In the genomic region with DNA sequence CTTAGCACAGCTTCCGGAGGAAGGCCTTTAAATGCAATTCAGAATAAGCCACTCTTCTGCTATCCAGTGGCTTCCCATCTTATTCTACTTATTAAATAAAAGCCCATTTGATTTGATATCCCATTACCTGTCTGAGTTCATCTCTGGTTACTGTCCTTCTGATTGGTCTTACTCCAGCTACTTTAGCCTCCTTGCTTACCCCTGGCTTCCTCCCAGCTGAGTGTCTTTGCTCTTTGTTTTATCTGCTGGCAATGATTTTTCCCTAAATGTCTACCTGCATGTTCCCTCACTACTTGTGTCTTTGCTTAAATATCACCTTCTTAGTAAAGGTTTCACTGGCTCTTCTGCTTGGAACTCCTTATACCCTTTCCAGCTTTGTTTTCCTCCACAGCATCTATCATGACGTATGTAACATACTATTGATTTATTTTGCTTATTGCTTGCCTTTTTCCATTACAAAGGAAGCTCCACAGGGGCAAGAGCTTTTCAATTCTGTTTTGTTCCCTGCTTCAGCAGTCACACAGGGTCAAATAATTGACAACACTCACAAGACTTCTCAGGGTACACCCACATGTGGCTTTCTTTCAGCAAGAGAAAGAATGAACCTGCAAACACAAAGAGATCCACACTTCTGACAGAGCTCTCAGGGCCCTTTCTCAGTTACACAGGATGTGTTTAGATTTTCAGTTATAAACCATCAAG, we compare ENCODE assay signal across 19 cellular contexts.
DNase-seq lines count a peak whose midpoint lies in the region; ATAC-seq lines count a peak whose summit lies in the region.
"Had no signal": no experiment of that assay in that cellular context is flagged by ENCODE, and none has a peak within 500 bp of the region (broad histone marks: within the 10 kb centered on the region; RNA-seq: fewer than 3 reads in every experiment).

No MANE protein-coding gene starts in this region.

- no peaks in the 10 kb centered on the region for H3K36me3 ChIP-seq in CD8-positive, alpha-beta memory T cell (ENCODE audit: insufficient read depth, low read length)
- no peaks in the 10 kb centered on the region for H3K36me3 ChIP-seq in H7 (replicated peaks; ENCODE audit: control insufficient read depth, insufficient read depth, low read length)
- H3K36me3 ChIP-seq: BLaER1 treated with 17β-estradiol and CSF1 and Interleukin-3, amounts not matched to agents 10 nM and 100 nM; Peyer's patch; SJSA1 had no signal

- CTCF ChIA-PET in CD8-positive, alpha-beta memory T cell (lab: Charles Lee) = no interaction called here

- peaks cover 0 to 3% (median 0%) of the 10 kb centered on the region in 3 donors for H3K4me1 Mint-ChIP-seq in CD8-positive, alpha-beta memory T cell
- H3K4me1 Mint-ChIP-seq in central memory CD8-positive, alpha-beta T cell = peaks cover 3% of the 10 kb centered on the region

- no peak overlapping the region for H3K4me3 ChIP-seq in CD8-positive, alpha-beta memory T cell (ENCODE audit: low read length)
- H3K4me3 ChIP-seq in H7 (ENCODE audit: insufficient read depth, low read depth, low read length) = no peak overlapping the region
- H3K4me3 ChIP-seq: BLaER1 treated with 17β-estradiol and CSF1 and Interleukin-3, amounts not matched to agents 10 nM and 100 nM; Peyer's patch; SJSA1 had no signal

- no peaks in the 10 kb centered on the region for H3K9me3 ChIP-seq in CD8-positive, alpha-beta memory T cell (ENCODE audit: low read length)
- H3K9me3 ChIP-seq: Peyer's patch, SJSA1 had no signal

- peaks cover 2 to 7% (median 5%) of the 10 kb centered on the region in 5 donors for H3K9me3 Mint-ChIP-seq in CD8-positive, alpha-beta memory T cell
- peaks cover 6% of the 10 kb centered on the region for H3K9me3 Mint-ChIP-seq in central memory CD8-positive, alpha-beta T cell

- POLR2A ChIA-PET in CD8-positive, alpha-beta memory T cell (lab: Charles Lee) = no interaction called here

- no peaks in the 10 kb centered on the region for H3K27me3 ChIP-seq in CD8-positive, alpha-beta memory T cell (ENCODE audit: insufficient read depth, low read length, poor library complexity, severe bottlenecking)
- H3K27me3 ChIP-seq in H7 (ENCODE audit: control insufficient read depth, insufficient read depth, low read length) = no peaks in the 10 kb centered on the region
- H3K27me3 ChIP-seq: BLaER1 treated with 17β-estradiol and CSF1 and Interleukin-3, amounts not matched to agents 10 nM and 100 nM; Peyer's patch; SJSA1 had no signal

- no peak for ATAC-seq in central memory CD8-positive, alpha-beta T cell (replicated peaks; ENCODE audit: extremely low read depth, poor library complexity, severe bottlenecking)
- ATAC-seq in HG02678 (IDR thresholded peaks at IDR 0.05; ENCODE audit: unreplicated experiment) = no peak
- ATAC-seq in left colon = no peak

- no peak for DNase-seq in CD8-positive, alpha-beta memory T cell
- DNase-seq in H7 (peak; percentile 32), iPS-NIHi7 (ENCODE audit: extremely low spot score) (peak; percentile 17), COLO668 (lab: John Stamatoyannopoulos, UW; ENCODE audit: unreplicated experiment) (no peak), A172 (ENCODE audit: low spot score) (no peak), left colon (no peak)
- no peak for DNase-seq in central memory CD8-positive, alpha-beta T cell (ENCODE audit: low spot score in 2 of 2)
- DNase-seq: DMS 273 treated with DMSO at 0.1 percent for 48 hours, GDM1, IMR-90, Kasumi-1, MM.1S, NCI-H1092, NCI-H1436 treated with DMSO at 0.1 percent for 48 hours, NCI-H2081, Peyer's patch had no signal

- intact Hi-C loops in left colon (cut with DNase I, micrococcal nuclease) = no loop called here

- no peaks in the 10 kb centered on the region for H3K27me3 Mint-ChIP-seq in CD8-positive, alpha-beta memory T cell
- no peaks in the 10 kb centered on the region for H3K27me3 Mint-ChIP-seq in central memory CD8-positive, alpha-beta T cell

- no peak overlapping the region for H3K27ac ChIP-seq in CD8-positive, alpha-beta memory T cell (ENCODE audit: low read depth, low read length)
- H3K27ac ChIP-seq: BLaER1 treated with 17β-estradiol and CSF1 and Interleukin-3, amounts not matched to agents 10 nM and 100 nM; Peyer's patch; SJSA1 had no signal

- peaks cover 8 to 42% (median 22%) of the 10 kb centered on the region in 3 donors for H3K36me3 Mint-ChIP-seq in CD8-positive, alpha-beta memory T cell
- H3K36me3 Mint-ChIP-seq in central memory CD8-positive, alpha-beta T cell (ENCODE audit: insufficient read depth) = peaks cover 4% of the 10 kb centered on the region

- no peak overlapping the region for H3K4me3 Mint-ChIP-seq in CD8-positive, alpha-beta memory T cell
- H3K4me3 Mint-ChIP-seq in central memory CD8-positive, alpha-beta T cell = no peak overlapping the region

- no peaks in the 10 kb centered on the region for H3K4me1 ChIP-seq in CD8-positive, alpha-beta memory T cell (ENCODE audit: insufficient read depth, low read length)
- H3K4me1 ChIP-seq: BLaER1 treated with 17β-estradiol and CSF1 and Interleukin-3, amounts not matched to agents 10 nM and 100 nM; Peyer's patch; SJSA1 had no signal

- peak overlapping the region in 5 of 8 donors; percentile 0 to 24 (median 12) for H3K27ac Mint-ChIP-seq in CD8-positive, alpha-beta memory T cell
- H3K27ac Mint-ChIP-seq in central memory CD8-positive, alpha-beta T cell (ENCODE audit: low read depth) = peak overlapping the region; percentile 10

Comparison
In these comparisons a context has a peak if more than half of its experiments do, and no peak if none do; other contexts are left out.
1. DNase-seq: peak in H7 (single experiment) and iPS-NIHi7 (single experiment); none in CD8-positive, alpha-beta memory T cell (0 of 5), central memory CD8-positive, alpha-beta T cell (0 of 2), COLO668 (single experiment), A172 (single experiment) and left colon (0 of 2).